Comparison of ENCODE assay signal across 11 cellular contexts in the genomic region with DNA sequence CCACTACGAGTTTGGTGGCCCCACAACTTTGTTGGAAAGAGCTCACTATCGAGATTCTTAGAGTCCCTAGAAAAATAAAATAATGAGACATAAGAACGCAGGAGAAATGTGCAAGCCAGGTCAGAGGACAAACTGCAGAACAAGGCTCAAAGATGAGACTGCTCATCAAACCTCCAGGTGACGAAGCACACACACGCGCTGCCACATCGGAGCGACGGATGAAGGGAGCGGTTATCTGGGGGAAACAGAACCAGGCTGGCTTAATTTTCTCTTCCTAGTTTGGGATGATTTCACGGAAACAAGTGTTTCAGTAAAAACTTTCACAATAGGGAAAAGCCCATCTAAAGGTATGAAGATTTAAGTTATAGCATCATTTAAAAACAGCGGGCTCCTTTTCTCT.
"Had no signal": no experiment of that assay in that cellular context is flagged by ENCODE, and none has a peak within 500 bp of the region (broad histone marks: within the 10 kb centered on the region; RNA-seq: fewer than 3 reads in every experiment).

No MANE protein-coding gene starts in this region.

- ATAC-seq: GM23338, HCT116 had no signal

- H3K9ac ChIP-seq: GM23248 had no signal

- H3K4me3 Mint-ChIP-seq: GM23338, H9, HFFc6 had no signal

- H3K4me2 ChIP-seq: GM23338 had no signal

- H3K27ac Mint-ChIP-seq: GM23338, H9, HFFc6 had no signal

- H3K4me1 ChIP-seq: HAP-1 had no signal

- FAIRE-seq: H1, H54 had no signal

- H3K4me3 ChIP-seq: GM23248, GM23338, HAP-1 had no signal

- H3K9me3 ChIP-seq: HAP-1 had no signal

- DNase-seq: GM23248, GOT3, H7, H9, HCEC 1CT, HFFc6 had no signal

- H3K4me1 Mint-ChIP-seq: GM23338, H9 had no signal

- H3K27ac ChIP-seq: GM23248 had no signal

- H2AFZ ChIP-seq: GM23248, GM23338 had no signal
